ENCODE assay signal across 8 cellular contexts in the genomic region with DNA sequence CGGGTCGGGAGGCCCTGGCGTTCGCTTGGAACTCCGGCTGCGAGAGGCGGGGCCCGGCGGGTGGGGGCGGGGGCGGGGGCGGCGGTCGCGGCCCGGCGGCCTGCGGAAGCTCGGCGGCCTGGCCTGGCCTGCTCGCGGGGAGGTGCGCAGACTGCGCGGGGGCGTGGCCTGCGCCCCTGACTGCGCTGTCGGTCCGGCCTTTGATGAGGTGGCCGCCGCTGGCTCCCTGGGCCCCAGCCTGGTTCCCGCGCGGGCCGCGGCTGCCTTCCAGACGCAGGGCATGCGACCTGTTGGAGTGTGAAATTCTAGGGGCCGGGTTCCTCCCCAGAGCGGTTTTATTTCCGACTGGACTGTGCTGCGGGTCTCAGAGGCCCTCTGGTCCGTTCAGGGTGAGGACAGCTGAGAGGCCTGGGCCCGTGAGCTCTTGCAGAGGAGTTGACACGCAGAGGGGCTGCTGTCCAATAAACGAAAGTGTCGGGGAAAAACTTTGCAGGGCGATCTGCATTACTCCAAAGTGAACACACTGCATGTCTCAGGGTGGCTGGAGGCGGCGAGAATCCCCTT. TPM values are rescaled to one million over a fixed set of nuclear protein-coding genes. Genes with fewer than 3 reads are reported as not detected.
DNase-seq lines count a peak whose midpoint lies in the region; ATAC-seq and TF ChIP-seq lines count a peak whose summit lies in the region.

No MANE protein-coding gene starts in this region.

- H3K27me3 Mint-ChIP-seq in CD4-positive, CD25-positive, alpha-beta regulatory T cell, result peaks cover 7% of the 10 kb centered on the region

- no peak for TF ChIP-seq CTCF in epithelial cell of proximal tubule (conservative IDR thresholded peaks at IDR 0.05; ENCODE audit: low read depth, low read length)

- DNase-seq in CD4-positive, CD25-positive, alpha-beta regulatory T cell, result peak in 2 of 3 donors; percentile 72 to 83
- peak; percentile 79 for DNase-seq in NOMO-1 treated with DMSO at 0.1 percent for 48 hours (lab: John Stamatoyannopoulos, UW; ENCODE audit: unreplicated experiment)
- peak; percentile 79 for DNase-seq in activated T-cell treated with anti-CD3 and anti-CD28 coated beads for 48 hours (ENCODE audit: low read depth)
- no peak for DNase-seq in epithelial cell of proximal tubule (ENCODE audit: low read depth)
- DNase-seq in stimulated activated CD8-positive, alpha-beta memory T cell treated with anti-CD3 and anti-CD28 coated beads, Interleukin-4, amount 100 ng/mL, for 48 hours, result peak; percentile 84

- H3K27ac Mint-ChIP-seq in CD4-positive, CD25-positive, alpha-beta regulatory T cell, result peak overlapping the region; percentile 88 to 95 (median 94)

- peaks cover 0 to 3% (median 0%) of the 10 kb centered on the region in 7 donors for H3K9me3 Mint-ChIP-seq in CD4-positive, CD25-positive, alpha-beta regulatory T cell

- H3K9ac ChIP-seq in mucosa of stomach (ENCODE audit: low read length), result peak overlapping the region; percentile 90

- peak overlapping the region; percentile 95 to 98 (median 96) for H3K4me3 Mint-ChIP-seq in CD4-positive, CD25-positive, alpha-beta regulatory T cell

- H3K36me3 Mint-ChIP-seq in CD4-positive, CD25-positive, alpha-beta regulatory T cell, result peaks cover 14% of the 10 kb centered on the region

- peak overlapping the region; percentile 91 for H3K4me3 ChIP-seq in CD4-positive, CD25-positive, alpha-beta regulatory T cell (ENCODE audit: low read depth, low read length)
- H3K4me3 ChIP-seq in epithelial cell of proximal tubule (ENCODE audit: low read depth, low read length) (peak overlapping the region; percentile 95), mucosa of stomach (ENCODE audit: low read length) (peak overlapping the region; percentile 89)

- ATAC-seq in CD4-positive, CD25-positive, alpha-beta regulatory T cell (ENCODE audit: low read depth in 2 of 2), result peak; percentile 66
- peak; percentile 75 for ATAC-seq in HG03354 (IDR thresholded peaks at IDR 0.05; ENCODE audit: poor library complexity, severe bottlenecking, unreplicated experiment)

- peak overlapping the region; percentile 86 for H3K27ac ChIP-seq in CD4-positive, CD25-positive, alpha-beta regulatory T cell (ENCODE audit: insufficient read depth, low read length, poor library complexity, severe bottlenecking)

- peaks cover 39% of the 10 kb centered on the region for H3K4me1 ChIP-seq in CD4-positive, CD25-positive, alpha-beta regulatory T cell (ENCODE audit: control insufficient read depth, insufficient read depth, low read length, poor library complexity, severe bottlenecking)
- peaks cover 15% of the 10 kb centered on the region for H3K4me1 ChIP-seq in mucosa of stomach (ENCODE audit: control insufficient read depth, insufficient read depth, low read length)

- peaks cover 10% of the 10 kb centered on the region for H3K36me3 ChIP-seq in CD4-positive, CD25-positive, alpha-beta regulatory T cell (ENCODE audit: control insufficient read depth, insufficient read depth, low read length)
- no peaks in the 10 kb centered on the region for H3K36me3 ChIP-seq in mucosa of stomach (ENCODE audit: control insufficient read depth, insufficient read depth, low read length)

- H3K9me3 ChIP-seq in CD4-positive, CD25-positive, alpha-beta regulatory T cell (ENCODE audit: control insufficient read depth in 2 of 2, low read length in 2 of 2), result no peaks in the 10 kb centered on the region
- H3K9me3 ChIP-seq in mucosa of stomach (ENCODE audit: control insufficient read depth, low read length), result no peaks in the 10 kb centered on the region

- peaks cover 25 to 53% (median 36%) of the 10 kb centered on the region in 4 donors for H3K4me1 Mint-ChIP-seq in CD4-positive, CD25-positive, alpha-beta regulatory T cell

- H3K27me3 ChIP-seq in CD4-positive, CD25-positive, alpha-beta regulatory T cell (ENCODE audit: control insufficient read depth, insufficient read depth, low read length), result no peaks in the 10 kb centered on the region
- H3K27me3 ChIP-seq in mucosa of stomach (ENCODE audit: control insufficient read depth, insufficient read depth, low read length), result no peaks in the 10 kb centered on the region

- peak; percentile 30 for TF ChIP-seq POLR2A in GM19193 (IDR thresholded peaks at IDR 0.05; ENCODE audit: extremely low read depth, insufficient read depth, insufficient read length)

RNA-seq across cellular contexts. Expression of gene NRBP1, which starts 0.6 kb away (rescaled TPM):
- total RNA-seq in CD4-positive, CD25-positive, alpha-beta regulatory T cell, result 182 TPM
- polyA plus RNA-seq in CD4-positive, CD25-positive, alpha-beta regulatory T cell, result 100 to 1,000 TPM in 3 of 4 donors, 10 to 100 TPM in 1; 87.1 to 122 (median 109) TPM
- 60.2 and 77.1 TPM in 2 replicates for total RNA-seq in epithelial cell of proximal tubule

RNA-seq across cellular contexts. Expression of gene KRTCAP3, which starts 13.1 kb away (rescaled TPM):
- 10.0 TPM for total RNA-seq in CD4-positive, CD25-positive, alpha-beta regulatory T cell
- polyA plus RNA-seq in CD4-positive, CD25-positive, alpha-beta regulatory T cell, result 1 to 10 TPM; 2.0 to 7.7 (median 2.3) TPM
- 10.0 and 20.5 TPM in 2 replicates for total RNA-seq in epithelial cell of proximal tubule

RNA-seq across cellular contexts. Expression of gene PPM1G, which starts 19.7 kb away (rescaled TPM):
- 73.7 TPM for total RNA-seq in CD4-positive, CD25-positive, alpha-beta regulatory T cell
- 100 to 1,000 TPM; 116 to 144 (median 118) TPM for polyA plus RNA-seq in CD4-positive, CD25-positive, alpha-beta regulatory T cell
- total RNA-seq in epithelial cell of proximal tubule, result 135 and 228 TPM in 2 replicates

RNA-seq across cellular contexts. Expression of gene ZNF513, which starts 48.5 kb away (rescaled TPM):
- 20.9 TPM for total RNA-seq in CD4-positive, CD25-positive, alpha-beta regulatory T cell
- polyA plus RNA-seq in CD4-positive, CD25-positive, alpha-beta regulatory T cell, result 1 to 10 TPM; 1.4 to 4.9 (median 3.5) TPM
- 5.6 and 9.5 TPM in 2 replicates for total RNA-seq in epithelial cell of proximal tubule

RNA-seq across cellular contexts. Expression of gene SNX17, which starts 58.6 kb away (rescaled TPM):
- 85.5 TPM for total RNA-seq in CD4-positive, CD25-positive, alpha-beta regulatory T cell
- 100 to 1,000 TPM; 224 to 262 (median 243) TPM for polyA plus RNA-seq in CD4-positive, CD25-positive, alpha-beta regulatory T cell
- 64.6 and 121 TPM in 2 replicates for total RNA-seq in epithelial cell of proximal tubule
